In the genomic region with DNA sequence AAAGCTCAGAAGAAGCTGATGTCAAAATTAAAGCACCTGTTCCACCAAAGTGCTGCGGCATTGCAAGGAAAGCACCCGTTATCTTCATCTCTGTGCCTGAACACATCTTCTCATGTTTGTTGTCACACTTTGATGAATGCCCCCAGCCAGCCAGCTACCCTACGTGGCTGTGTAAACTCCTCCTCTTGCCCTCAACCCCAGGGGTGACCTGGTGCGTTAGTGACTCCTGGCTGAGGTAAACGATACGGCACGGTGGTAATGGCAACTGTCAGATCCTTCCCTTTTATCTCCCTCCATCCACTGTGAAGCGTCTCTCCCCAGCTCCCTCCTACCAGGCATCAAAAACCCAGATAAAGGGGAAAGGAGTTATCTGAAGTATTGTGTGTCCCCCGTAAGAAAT, we compare ENCODE assay signal across 23 cellular contexts.
"Had no signal": no experiment of that assay in that cellular context is flagged by ENCODE, and none has a peak within 500 bp of the region (broad histone marks: within the 10 kb centered on the region; RNA-seq: fewer than 3 reads in every experiment).

No MANE protein-coding gene starts in this region.

- H3K4me1 ChIP-seq: breast epithelium, esophagus muscularis mucosa, foreskin keratinocyte, heart left ventricle, pancreas, psoas muscle, right atrium auricular region, stomach, thyroid gland, upper lobe of right lung had no signal

- H3K4me3 ChIP-seq: breast epithelium, esophagus muscularis mucosa, heart left ventricle, mucosa of descending colon, pancreas, psoas muscle, right atrium auricular region, stomach, thyroid gland, upper lobe of right lung had no signal

- H3K4me3 Mint-ChIP-seq: activated CD4-positive, alpha-beta memory T cell treated with anti-CD3 and anti-CD28 coated beads, Interleukin-2, amount 10 ng/mL, durations not matched to agents 7 days and 5 days; activated CD4-positive, alpha-beta T cell treated with anti-CD3 and anti-CD28 coated beads, Interleukin-2, amount 10 ng/mL, durations not matched to agents 7 days and 5 days; activated T-cell treated with anti-CD3 and anti-CD28 coated beads, Interleukin-2, amount 50 U/mL, for 4 hours; natural killer cell treated with Interleukin-12 subunit alpha and Interleukin-12 subunit beta and Interleukin-15 and Interleukin-18, amount 100 ng/mL, for 72 hours; stimulated activated naive B cell treated with anti-CD40 and anti-IgM and Interleukin-4, amounts not matched to agents 10 μg/mL and 1 μg/mL and 100 μg/mL, for 72 hours had no signal

- H3K36me3 ChIP-seq: breast epithelium, esophagus muscularis mucosa, heart left ventricle, pancreas, right atrium auricular region, stomach, thyroid gland, upper lobe of right lung had no signal

- DNase-seq: activated CD4-positive, alpha-beta memory T cell treated with anti-CD3 and anti-CD28 coated beads, Interleukin-2, amount 10 ng/mL, durations not matched to agents 7 days and 5 days; activated CD4-positive, alpha-beta T cell treated with anti-CD3 and anti-CD28 coated beads for 1 hour; activated CD4-positive, alpha-beta T cell treated with anti-CD3 and anti-CD28 coated beads, Interleukin-2, amount 10 ng/mL, durations not matched to agents 7 days and 5 days; activated naive CD4-positive, alpha-beta T cell; activated T-cell treated with anti-CD3 and anti-CD28 coated beads, Interleukin-2, amount 50 U/mL, for 4 hours; central memory CD4-positive, alpha-beta T cell; foreskin keratinocyte; heart left ventricle; left colon; mucosa of descending colon; pancreas; psoas muscle; stimulated activated CD4-positive, alpha-beta T cell treated with anti-CD3 and anti-CD28 coated beads, Interleukin-15, amount 100 ng/mL, for 24 hours; stimulated activated CD4-positive, alpha-beta T cell treated with anti-CD3 and anti-CD28 coated beads, Interleukin-2, amount 100 ng/mL, for 24 hours; stimulated activated naive B cell treated with anti-CD40 and anti-IgM and Interleukin-4, amounts not matched to agents 10 μg/mL and 1 μg/mL and 100 μg/mL, for 72 hours; stomach; thyroid gland; upper lobe of right lung had no signal

- H3K27ac ChIP-seq: breast epithelium, esophagus muscularis mucosa, foreskin keratinocyte, heart left ventricle, pancreas, psoas muscle, right atrium auricular region, stomach, thyroid gland, upper lobe of right lung had no signal

- H3K27ac Mint-ChIP-seq: activated CD4-positive, alpha-beta memory T cell treated with anti-CD3 and anti-CD28 coated beads, Interleukin-2, amount 10 ng/mL, durations not matched to agents 7 days and 5 days; activated CD4-positive, alpha-beta T cell treated with anti-CD3 and anti-CD28 coated beads, Interleukin-2, amount 10 ng/mL, durations not matched to agents 7 days and 5 days; activated naive CD4-positive, alpha-beta T cell treated with anti-CD3 and anti-CD28 coated beads, Interleukin-2, amount 50 U/mL, for 72 hours; natural killer cell treated with Interleukin-12 subunit alpha and Interleukin-12 subunit beta and Interleukin-15 and Interleukin-18, amount 100 ng/mL, for 72 hours; stimulated activated naive B cell treated with anti-CD40 and anti-IgM and Interleukin-4, amounts not matched to agents 10 μg/mL and 1 μg/mL and 100 μg/mL, for 72 hours had no signal

- H3K9me3 ChIP-seq: breast epithelium, mucosa of descending colon, pancreas, psoas muscle, right atrium auricular region, thyroid gland, upper lobe of right lung had no signal

- ATAC-seq: activated naive CD4-positive, alpha-beta T cell treated with anti-CD3 and anti-CD28 coated beads, Interleukin-2, amount 50 U/mL, for 72 hours; activated T-cell treated with anti-CD3 and anti-CD28 coated beads, Interleukin-2, amount 50 U/mL, for 4 hours; foreskin keratinocyte; heart left ventricle; left colon; mucosa of descending colon; natural killer cell treated with Interleukin-12 subunit alpha and Interleukin-12 subunit beta and Interleukin-15 and Interleukin-18, amount 100 ng/mL, for 72 hours; pancreas; psoas muscle; stimulated activated naive B cell treated with anti-CD40 and anti-IgM and Interleukin-4, amounts not matched to agents 10 μg/mL and 1 μg/mL and 100 μg/mL, for 72 hours; upper lobe of right lung had no signal

- H3K27me3 ChIP-seq: pancreas, thyroid gland had no signal

- H3K9me3 Mint-ChIP-seq: activated CD4-positive, alpha-beta memory T cell treated with anti-CD3 and anti-CD28 coated beads, Interleukin-2, amount 10 ng/mL, durations not matched to agents 7 days and 5 days; natural killer cell treated with Interleukin-12 subunit alpha and Interleukin-12 subunit beta and Interleukin-15 and Interleukin-18, amount 100 ng/mL, for 72 hours had no signal

- H3K4me1 Mint-ChIP-seq: activated CD4-positive, alpha-beta memory T cell treated with anti-CD3 and anti-CD28 coated beads, Interleukin-2, amount 10 ng/mL, durations not matched to agents 7 days and 5 days; activated CD4-positive, alpha-beta T cell treated with anti-CD3 and anti-CD28 coated beads, Interleukin-2, amount 10 ng/mL, durations not matched to agents 7 days and 5 days; stimulated activated naive B cell treated with anti-CD40 and anti-IgM and Interleukin-4, amounts not matched to agents 10 μg/mL and 1 μg/mL and 100 μg/mL, for 72 hours had no signal
